Comparison of ENCODE assay signal across 14 cellular contexts in the genomic region with DNA sequence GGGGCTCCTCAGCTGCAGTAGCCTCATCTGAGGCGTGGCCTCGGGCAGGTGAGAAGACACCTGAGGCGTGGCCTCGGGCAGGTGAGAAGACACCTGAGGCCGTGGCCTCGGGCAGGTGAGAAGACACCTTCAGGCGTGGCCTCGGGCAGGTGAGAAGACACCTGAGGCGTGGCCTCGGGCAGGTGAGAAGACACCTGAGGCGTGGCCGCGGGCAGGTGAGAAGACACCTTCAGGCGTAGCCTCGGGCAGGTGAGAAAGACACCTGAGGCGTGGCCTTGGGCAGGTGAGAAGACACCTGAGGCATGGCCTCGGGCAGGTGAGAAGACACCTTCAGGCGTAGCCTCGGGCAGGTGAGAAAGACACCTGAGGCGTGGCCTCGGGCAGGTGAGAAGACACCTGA. TPM values are rescaled to one million over a fixed set of nuclear protein-coding genes. Genes with fewer than 3 reads are reported as not detected.
"Had no signal": no experiment of that assay in that cellular context is flagged by ENCODE, and none has a peak within 500 bp of the region (broad histone marks: within the 10 kb centered on the region; RNA-seq: fewer than 3 reads in every experiment).

No MANE protein-coding gene starts in this region.

RNA-seq across cellular contexts. Expression of a gene that starts 4.0 kb away (rescaled TPM):
- total RNA-seq: activated B cell treated with CpG ODN at 0.5 μM for 24 hours; activated CD4-positive, alpha-beta memory T cell treated with anti-CD3 and anti-CD28 coated beads for 36 hours; activated CD4-positive, alpha-beta memory T cell treated with anti-CD3 and anti-CD28 coated beads, Interleukin-2, amount 10 ng/mL, durations not matched to agents 7 days and 5 days; activated CD4-positive, alpha-beta T cell treated with anti-CD3 and anti-CD28 coated beads for 36 hours; activated CD4-positive, alpha-beta T cell treated with anti-CD3 and anti-CD28 coated beads, Interleukin-2, amount 10 ng/mL, durations not matched to agents 24 days and 14 days; activated CD4-positive, alpha-beta T cell treated with anti-CD3 and anti-CD28 coated beads, Interleukin-2, amount 10 ng/mL, durations not matched to agents 7 days and 5 days; activated CD8-positive, alpha-beta memory T cell treated with anti-CD3 and anti-CD28 coated beads for 36 hours; activated CD8-positive, alpha-beta memory T cell treated with anti-CD3 and anti-CD28 coated beads, Interleukin-2, amount 10 ng/mL, durations not matched to agents 7 days and 5 days; activated CD8-positive, alpha-beta T cell treated with anti-CD3 and anti-CD28 coated beads for 36 hours; activated CD8-positive, alpha-beta T cell treated with anti-CD3 and anti-CD28 coated beads, Interleukin-2, amount 10 ng/mL, durations not matched to agents 7 days and 5 days; T-cell; T-helper 1 cell treated with Interleukin-12 subunit alpha and Interleukin-12 subunit beta and Interleukin-4 antibody, amounts not matched to agents 30 ng/mL and 1 ng/mL, for 36 hours; T-helper 17 cell; T-helper 2 cell treated with Interferon-gamma antibody and Interleukin-4, amounts not matched to agents 100 ng/mL and 5 ng/mL, for 36 hours had no signal
